9 cellular contexts compared by ENCODE assay signal in genomic region chr1:206461602-206462455, GRCh38. TPM values are rescaled to one million over a fixed set of nuclear protein-coding genes. Genes with fewer than 3 reads are reported as not detected.
DNase-seq lines count a peak whose midpoint lies in the region; ATAC-seq and TF ChIP-seq lines count a peak whose summit lies in the region.
"Had no signal": no experiment of that assay in that cellular context is flagged by ENCODE, and none has a peak within 500 bp of the region (broad histone marks: within the 10 kb centered on the region; RNA-seq: fewer than 3 reads in every experiment).

No MANE protein-coding gene starts in this region.

- no peaks in the 10 kb centered on the region for H3K9me3 Mint-ChIP-seq in activated naive CD4-positive, alpha-beta T cell treated with anti-CD3 and anti-CD28 coated beads, Interleukin-2, amount 50 U/mL, for 72 hours
- H3K9me3 Mint-ChIP-seq: stimulated activated naive CD8-positive, alpha-beta T cell treated with anti-CD3 and anti-CD28 coated beads, Interleukin-15, Interleukin-2, amounts not matched to agents 100 ng/mL and 50 ng/mL, for 24 hours had no signal

- peaks cover 3% of the 10 kb centered on the region; the same call in 1 of the 2 replicates for H3K36me3 ChIP-seq in SU-DHL-6 (ENCODE audit: low read length)

- intact Hi-C loops in head of caudate nucleus (cut with DNase I): no loop called here

- ATAC-seq in GM18868 (IDR thresholded peaks at IDR 0.05; ENCODE audit: unreplicated experiment): peak; percentile 51
- peak; percentile 51 to 55 for ATAC-seq in activated naive CD4-positive, alpha-beta T cell treated with anti-CD3 and anti-CD28 coated beads, Interleukin-2, amount 50 U/mL, for 72 hours
- ATAC-seq in HG03196 (IDR thresholded peaks at IDR 0.05; ENCODE audit: unreplicated experiment): no peak

- H3K9ac ChIP-seq in SU-DHL-6 (ENCODE audit: low read length): no peak overlapping the region

- H4K20me1 ChIP-seq in SU-DHL-6 (ENCODE audit: low read depth, low read length): no peaks in the 10 kb centered on the region

- H3K27me3 ChIP-seq in SU-DHL-6 (ENCODE audit: low read length): no peaks in the 10 kb centered on the region

- H3K9me2 ChIP-seq in SU-DHL-6 (replicated peaks; ENCODE audit: insufficient read depth, low read length): no peaks in the 10 kb centered on the region

- TF ChIP-seq CTCF in AG09319 (IDR thresholded peaks at IDR 0.05; ENCODE audit: low read depth, low read length) (peak; percentile 85), SU-DHL-6 (IDR thresholded peaks at IDR 0.05; ENCODE audit: insufficient read depth, low read length, poor library complexity, severe bottlenecking) (peak; percentile 89)

- no peaks in the 10 kb centered on the region for H3K36me3 Mint-ChIP-seq in activated naive CD4-positive, alpha-beta T cell treated with anti-CD3 and anti-CD28 coated beads, Interleukin-2, amount 50 U/mL, for 72 hours

- H3K79me2 ChIP-seq in SU-DHL-6 (ENCODE audit: insufficient read depth, low read length): no peaks in the 10 kb centered on the region

- DNase-seq in AG09319 (ENCODE audit: extremely low read depth, low read depth) (no peak), MV-4-11 (lab: John Stamatoyannopoulos, UW) (peak; percentile 48), head of caudate nucleus (peak in 38 of 42 donors; percentile 48 to 92 (median 77)), retina (peak; percentile 66)
- peak in 1 of 2 donors; percentile 82 for DNase-seq in activated naive CD4-positive, alpha-beta T cell treated with anti-CD3 and anti-CD28 coated beads, Interleukin-2, amount 50 U/mL, for 72 hours (ENCODE audit: low spot score in 2 of 2)

- H2AFZ ChIP-seq in SU-DHL-6 (ENCODE audit: low read depth, low read length, severe bottlenecking): no peak overlapping the region

- no peak overlapping the region for H3K4me3 ChIP-seq in SU-DHL-6 (ENCODE audit: insufficient read depth, low read length, poor library complexity, severe bottlenecking)

- H3K27ac Mint-ChIP-seq in activated naive CD4-positive, alpha-beta T cell treated with anti-CD3 and anti-CD28 coated beads, Interleukin-2, amount 50 U/mL, for 72 hours: peak overlapping the region; percentile 18 to 40

- H3K4me2 ChIP-seq in SU-DHL-6 (ENCODE audit: low read depth, low read length, poor library complexity, severe bottlenecking): no peak overlapping the region

- no peaks in the 10 kb centered on the region for H3K9me3 ChIP-seq in SU-DHL-6 (ENCODE audit: insufficient read depth, low read length)

- 0 out of 2 replicates have a peak, but pooled peaks cover 5% of the 10 kb centered on the region for H3F3A ChIP-seq in SU-DHL-6 (ENCODE audit: insufficient read depth)

- H3K27ac ChIP-seq in SU-DHL-6 (ENCODE audit: low read depth, low read length): no peak overlapping the region

RNA-seq across cellular contexts. Expression of gene IKBKE, which starts 8.4 kb away (rescaled TPM):
- total RNA-seq in activated naive CD4-positive, alpha-beta T cell treated with anti-CD3 and anti-CD28 coated beads, Interleukin-2, amount 50 U/mL, for 72 hours: 10 to 100 TPM in 1 of 2 donors, 1 to 10 TPM in 1; 4.5 to 40.7 TPM

RNA-seq across cellular contexts. Expression of gene RASSF5, which starts 45.5 kb away (rescaled TPM):
- total RNA-seq in activated naive CD4-positive, alpha-beta T cell treated with anti-CD3 and anti-CD28 coated beads, Interleukin-2, amount 50 U/mL, for 72 hours: 100 to 1,000 TPM; 212 to 239 TPM
